27 cellular contexts compared by ENCODE assay signal in the genomic region with DNA sequence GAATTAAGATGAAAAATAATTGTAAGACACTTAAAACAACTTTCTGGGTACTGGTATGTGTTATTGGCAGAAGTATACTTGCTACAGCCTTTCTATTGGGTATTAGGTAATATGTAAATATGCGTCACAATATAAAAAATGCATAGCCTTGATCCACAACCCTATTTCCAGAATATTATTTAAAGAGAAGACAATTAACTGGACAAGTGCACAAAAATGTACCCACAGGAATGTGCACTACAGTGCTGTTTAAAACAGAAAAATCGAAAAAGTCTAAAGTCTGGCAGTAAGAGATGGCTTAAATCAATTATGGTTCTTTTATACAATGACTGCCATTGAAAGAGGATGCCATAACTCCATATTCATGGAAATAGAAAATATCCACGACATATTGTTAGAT.
"Had no signal": no experiment of that assay in that cellular context is flagged by ENCODE, and none has a peak within 500 bp of the region (broad histone marks: within the 10 kb centered on the region; RNA-seq: fewer than 3 reads in every experiment).

No MANE protein-coding gene starts in this region.

- H3K36me3 ChIP-seq: stomach, suprapubic skin, thoracic aorta, thyroid gland, tibial artery, tibial nerve, transverse colon, upper lobe of left lung, upper lobe of right lung, uterus, vagina had no signal

- H3K4me3 ChIP-seq: stomach, suprapubic skin, testis, thoracic aorta, thyroid gland, tibial artery, tibial nerve, transverse colon, upper lobe of left lung, upper lobe of right lung, uterus, vagina had no signal

- H3K4me1 ChIP-seq: stomach, testis, thyroid gland, tibial artery, tibial nerve, transverse colon, upper lobe of left lung, upper lobe of right lung, uterus, vagina had no signal

- H3K27ac ChIP-seq: stomach, suprapubic skin, testis, thoracic aorta, thyroid gland, tibial artery, tibial nerve, transverse colon, upper lobe of left lung, upper lobe of right lung, uterus, vagina had no signal

- DNase-seq: stimulated activated CD4-positive, alpha-beta T cell treated with anti-CD3 and anti-CD28 coated beads, Interleukin-2, amount 100 ng/mL, for 48 hours; stimulated activated CD4-positive, alpha-beta T cell treated with anti-CD3 and anti-CD28 coated beads, Interleukin-4, amount 100 ng/mL, for 1 hour; stimulated activated CD4-positive, alpha-beta T cell treated with anti-CD3 and anti-CD28 coated beads, Interleukin-4, amount 100 ng/mL, for 24 hours; stimulated activated CD4-positive, alpha-beta T cell treated with anti-CD3 and anti-CD28 coated beads, Interleukin-4, amount 100 ng/mL, for 4 hours; stimulated activated CD8-positive, alpha-beta memory T cell treated with anti-CD3 and anti-CD28 coated beads, Interleukin-4, amount 100 ng/mL, for 48 hours; stimulated activated naive B cell treated with anti-CD40 and anti-IgM and Interleukin-4, amounts not matched to agents 10 μg/mL and 1 μg/mL and 100 μg/mL, for 72 hours; stimulated activated naive CD4-positive, alpha-beta T cell; stimulated activated naive CD4-positive, alpha-beta T cell treated with Interleukin-2 at 50 U/mL for 16 hours; stimulated activated naive CD8-positive, alpha-beta T cell treated with anti-CD3 and anti-CD28 coated beads, Interleukin-15, amount 100 ng/mL, for 72 hours; stimulated activated naive CD8-positive, alpha-beta T cell treated with anti-CD3 and anti-CD28 coated beads, Interleukin-15, Interleukin-2, amounts not matched to agents 100 U/mL and 50 U/mL, for 24 hours; stomach; substantia nigra; testis; thyroid gland; tibial artery; transverse colon; trophoblast cell; upper lobe of left lung; upper lobe of right lung; uterus had no signal

- H3K27me3 ChIP-seq: stomach, suprapubic skin, testis, thyroid gland, tibial artery, tibial nerve, transverse colon, upper lobe of left lung, upper lobe of right lung, uterus, vagina had no signal

- H3K9me3 ChIP-seq: stomach, suprapubic skin, testis, thoracic aorta, thyroid gland, tibial artery, tibial nerve, transverse colon, upper lobe of left lung, upper lobe of right lung, uterus, vagina had no signal

- ATAC-seq: stimulated activated effector memory CD8-positive, alpha-beta T cell treated with anti-CD3 and anti-CD28 coated beads, Interleukin-12 subunit alpha, Interleukin-12 subunit beta, amount 100 ng/mL, for 72 hours; stimulated activated memory B cell treated with anti-CD40 and anti-IgM and Interleukin-4, amounts not matched to agents 10 μg/mL and 1 μg/mL and 100 μg/mL, for 72 hours; stimulated activated naive B cell treated with anti-CD40 and anti-IgM and Interleukin-4, amounts not matched to agents 10 μg/mL and 1 μg/mL and 100 μg/mL, for 72 hours; stimulated activated naive CD8-positive, alpha-beta T cell treated with anti-CD3 and anti-CD28 coated beads, Interleukin-15, amount 100 ng/mL, for 72 hours; stimulated activated naive CD8-positive, alpha-beta T cell treated with anti-CD3 and anti-CD28 coated beads, Interleukin-15, Interleukin-2, amounts not matched to agents 100 U/mL and 50 U/mL, for 24 hours; upper lobe of right lung had no signal

- FAIRE-seq: urothelium cell line had no signal
